20 cellular contexts compared by ENCODE assay signal in the genomic region with DNA sequence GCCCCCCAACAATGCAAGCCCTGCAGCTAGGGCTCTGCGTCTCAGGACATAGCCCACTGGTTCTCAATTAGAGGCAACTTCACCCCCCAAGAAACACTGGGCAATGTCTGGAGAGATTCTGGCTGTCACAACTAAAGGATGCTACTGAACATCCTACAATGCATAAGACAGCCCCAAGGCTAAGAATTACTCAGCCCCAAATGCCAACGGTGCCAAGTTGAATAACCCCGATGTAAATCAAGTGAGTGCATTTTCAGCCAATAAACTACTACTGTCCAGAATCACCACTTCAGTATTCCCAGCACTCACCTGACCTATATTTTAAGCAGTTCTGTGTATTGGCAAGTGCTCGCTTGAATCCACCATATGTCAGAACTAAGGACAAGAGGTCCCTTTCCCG. TPM values are rescaled to one million over a fixed set of nuclear protein-coding genes. Genes with fewer than 3 reads are reported as not detected.
A peak's percentile ranks its signal among the peaks of the same experiment; 100 is the strongest.
DNase-seq lines count a peak whose midpoint lies in the region; FAIRE-seq and TF ChIP-seq lines count a peak whose summit lies in the region.
"Had no signal": no experiment of that assay in that cellular context is flagged by ENCODE, and none has a peak within 500 bp of the region (broad histone marks: within the 10 kb centered on the region; RNA-seq: fewer than 3 reads in every experiment).

No MANE protein-coding gene starts in this region.

- H3K36me3 Mint-ChIP-seq in MCF 10A (ENCODE audit: insufficient read depth, unreplicated experiment) (peaks cover 69% of the 10 kb centered on the region), nephron progenitor cell (ENCODE audit: low read depth) (no peaks in the 10 kb centered on the region)
- H3K36me3 Mint-ChIP-seq: CD8-positive, alpha-beta T cell had no signal

- no peak overlapping the region for H3K4me3 ChIP-seq in breast epithelium
- H3K4me3 ChIP-seq: BLaER1 had no signal

- no peaks in the 10 kb centered on the region for H3K27me3 ChIP-seq in breast epithelium

- H3K36me3 ChIP-seq in breast epithelium, result no peaks in the 10 kb centered on the region
- H3K36me3 ChIP-seq: BLaER1 had no signal

- POLR2A ChIA-PET in MCF 10A (lab: Yijun Ruan, JAX) (interaction anchor here (0.7 to 12.7 kb wide), 9 partner anchors 8 to 145 kb away, joined by 3 to 238 read pairs (median 43); no protein-coding TSS in a partner anchor), RWPE1 (lab: Yijun Ruan, JAX; ENCODE audit: low non-redundant PET) (no interaction called here)

- H3K4me1 Mint-ChIP-seq in MCF 10A (ENCODE audit: insufficient read depth, unreplicated experiment), result peaks cover 53% of the 10 kb centered on the region
- peaks cover 42% of the 10 kb centered on the region for H3K4me1 Mint-ChIP-seq in nephron progenitor cell

- no peak overlapping the region for H3K27ac Mint-ChIP-seq in MCF 10A (ENCODE audit: low read depth, unreplicated experiment)
- H3K27ac Mint-ChIP-seq in nephron progenitor cell, result no peak overlapping the region
- H3K27ac Mint-ChIP-seq: CD8-positive, alpha-beta T cell; H9 had no signal

- H3K4me3 Mint-ChIP-seq in MCF 10A (ENCODE audit: unreplicated experiment) (peak overlapping the region; percentile 87), nephron progenitor cell (peak overlapping the region; percentile 34)
- H3K4me3 Mint-ChIP-seq: CD8-positive, alpha-beta T cell had no signal

- CTCF ChIA-PET in MCF 10A (lab: Yijun Ruan, JAX) (interaction anchor here (1.0 to 12.0 kb wide), 4 partner anchors 14 to 147 kb away, joined by 3 to 163 read pairs (median 7); no protein-coding TSS in a partner anchor), RWPE1 (lab: Yijun Ruan, JAX) (no interaction called here)

- no peaks in the 10 kb centered on the region for H3K9me3 Mint-ChIP-seq in MCF 10A (ENCODE audit: unreplicated experiment)
- no peaks in the 10 kb centered on the region for H3K9me3 Mint-ChIP-seq in nephron progenitor cell
- H3K9me3 Mint-ChIP-seq: CD8-positive, alpha-beta T cell; H9 had no signal

- no TSS peak for BruUV-seq in MCF 10A (replicated peaks; lab: Mats Ljungman, UMichigan)

- TF ChIP-seq POLR2A in breast epithelium (IDR thresholded peaks at IDR 0.05), result no peak
- TF ChIP-seq POLR2A in H54 (IDR thresholded peaks at IDR 0.05; ENCODE audit: low read depth, low read length), result no peak

- FAIRE-seq in H54 (lab: Jason Lieb, UNC), result no peak
- FAIRE-seq: D721Med had no signal

- DNase-seq in MCF 10A (ENCODE audit: unreplicated experiment), result no peak
- DNase-seq in breast epithelium (ENCODE audit: low spot score in 2 of 2), result no peak
- no peak for DNase-seq in RWPE1 (ENCODE audit: low spot score)
- DNase-seq in nephron progenitor cell, result no peak
- no peak for DNase-seq in H54 (ENCODE audit: insufficient read length, low spot score)
- DNase-seq in activated CD4-positive, alpha-beta T cell treated with anti-CD3 and anti-CD28 coated beads, Interleukin-2, amount 50 U/mL, for 1 hour, result no peak
- no peak for DNase-seq in NCI-H524 treated with DMSO at 0.1 percent for 48 hours (lab: John Stamatoyannopoulos, UW)
- no peak for DNase-seq in kidney glomerular epithelial cell (lab: John Stamatoyannopoulos, UW)
- DNase-seq: 8988T; CD8-positive, alpha-beta T cell; DMS79 treated with DMSO at 0.1 percent for 48 hours; H9; MV-4-11; NCI-H1930; NCI-H2171; NCI-H446; NCI-H748 treated with DMSO at 0.1 percent for 48 hours; SHP77 had no signal

- no peaks in the 10 kb centered on the region for H3K9me3 ChIP-seq in breast epithelium

- H3K27ac ChIP-seq in breast epithelium, result no peak overlapping the region
- H3K27ac ChIP-seq in RWPE1, result peak overlapping the region; percentile 95
- H3K27ac ChIP-seq: BLaER1 had no signal

- H3K27me3 Mint-ChIP-seq in MCF 10A (ENCODE audit: insufficient read depth, unreplicated experiment) (no peaks in the 10 kb centered on the region), nephron progenitor cell (ENCODE audit: low read depth, poor library complexity) (peaks cover 57% of the 10 kb centered on the region)

- intact Hi-C loops in MCF 10A (cut with micrococcal nuclease) (loop anchor here (2.0 to 10.0 kb wide), 3 partner anchors 33 to 595 kb away; partner anchors contain the start of gene BACE2), breast epithelium (cut with DNase I; ENCODE audit: low total_unique reads) (no loop called here)

- peaks cover 0 to 25% of the 10 kb centered on the region in 2 donors for H3K4me1 ChIP-seq in breast epithelium

- no peak for TF ChIP-seq CTCF in MCF 10A (IDR thresholded peaks at IDR 0.05; ENCODE audit: unreplicated experiment)
- TF ChIP-seq CTCF in breast epithelium (IDR thresholded peaks at IDR 0.05), result no peak
- TF ChIP-seq CTCF in RWPE1 (conservative IDR thresholded peaks at IDR 0.05; ENCODE audit: low read depth), result no peak
- no peak for TF ChIP-seq CTCF in nephron progenitor cell (IDR thresholded peaks at IDR 0.05)

RNA-seq across cellular contexts. Expression of gene RIPK4, which starts 6.9 kb away (rescaled TPM):
- total RNA-seq in MCF 10A (2022), result 14.0 and 22.3 TPM in 2 replicates
- total RNA-seq in breast epithelium, result 10 to 100 TPM in 2 of 3 donors, not detected in 1; 15.7 to 30.3 TPM
